14 cellular contexts compared by ENCODE assay signal in the genomic region with DNA sequence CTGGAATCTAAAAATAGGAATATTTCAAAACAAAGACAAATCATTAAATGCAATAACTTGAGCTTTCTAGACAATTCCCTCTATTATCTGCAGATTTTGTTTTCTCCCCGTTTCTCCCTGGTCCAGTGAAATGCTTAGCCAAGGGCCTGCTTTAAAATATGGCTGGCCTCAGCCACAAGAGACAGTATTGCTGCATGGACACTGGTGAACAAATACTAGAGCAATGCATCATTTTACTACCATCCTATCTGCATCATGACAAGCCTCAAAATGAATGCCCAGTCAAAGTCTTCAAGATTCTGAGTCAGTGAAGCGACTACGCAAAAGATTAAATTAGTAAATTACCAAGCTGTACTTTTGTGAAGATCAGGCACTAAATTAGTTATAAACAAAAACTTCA.
A peak's percentile ranks its signal among the peaks of the same experiment; 100 is the strongest.
DNase-seq lines count a peak whose midpoint lies in the region; TF ChIP-seq lines count a peak whose summit lies in the region.
"Had no signal": no experiment of that assay in that cellular context is flagged by ENCODE, and none has a peak within 500 bp of the region (broad histone marks: within the 10 kb centered on the region; RNA-seq: fewer than 3 reads in every experiment).

No MANE protein-coding gene starts in this region.

- WGBS in endodermal cell (ENCODE audit: insufficient coverage in 1 of 2, insufficient read length in 1 of 2), 2 experiments: 96 to 100% methylated on average over 1 to 3 of the region's 3 CpGs

- H3K9ac ChIP-seq in endodermal cell (ENCODE audit: extremely low read depth, low read length, poor library complexity, severe bottlenecking): no peak overlapping the region

- no peak overlapping the region for H3K27ac ChIP-seq in endodermal cell (ENCODE audit: low read depth, low read length)
- H3K27ac ChIP-seq: epithelial cell of prostate had no signal

- no peaks in the 10 kb centered on the region for H3K36me3 ChIP-seq in BJ (ENCODE audit: control insufficient read depth, insufficient read depth, low read length)
- peaks cover 19% of the 10 kb centered on the region for H3K36me3 ChIP-seq in endodermal cell (ENCODE audit: control insufficient read depth, insufficient read depth, low read length)

- POLR2A ChIA-PET in BJ (lab: Charles Lee): no interaction called here

- H3K27me3 ChIP-seq in BJ (ENCODE audit: control insufficient read depth, insufficient read depth, low read length) (no peaks in the 10 kb centered on the region), endodermal cell (ENCODE audit: control insufficient read depth, insufficient read depth, low read length, poor library complexity, severe bottlenecking) (no peaks in the 10 kb centered on the region)

- DNase-seq in BJ (ENCODE audit: low read depth) (no peak), NCI-H2227 treated with DMSO at 0.1 percent for 48 hours (lab: John Stamatoyannopoulos, UW) (peak; percentile 17), endodermal cell (no peak), non-pigmented ciliary epithelial cell (ENCODE audit: low read depth) (peak; percentile 13)
- DNase-seq in activated naive CD4-positive, alpha-beta T cell treated with anti-CD3 and anti-CD28 coated beads, Interleukin-2, amount 10 ng/mL, durations not matched to agents 7 days and 5 days: no peak
- DNase-seq in activated effector memory CD4-positive, alpha-beta T cell treated with anti-CD3 and anti-CD28 coated beads, Interleukin-2, amount 50 U/mL, for 16 hours: no peak
- DNase-seq in activated CD4-positive, CD25-positive, alpha-beta regulatory T cell treated with anti-CD3 and anti-CD28 coated beads, Interleukin-2, amount 50 U/mL, for 72 hours: no peak
- DNase-seq in effector CD8-positive, alpha-beta T cell (lab: John Stamatoyannopoulos, UW): no peak
- DNase-seq: activated CD8-positive, alpha-beta memory T cell treated with anti-CD3 and anti-CD28 coated beads, Interleukin-2, amount 50 U/mL, for 4 hours; anterior cingulate cortex; DMS79; RPMI8226; stimulated activated naive CD4-positive, alpha-beta T cell treated with Interleukin-2 at 50 U/mL for 16 hours had no signal

- no peaks in the 10 kb centered on the region for H3K9me3 Mint-ChIP-seq in endodermal cell
- H3K9me3 Mint-ChIP-seq in activated naive CD4-positive, alpha-beta T cell treated with anti-CD3 and anti-CD28 coated beads, Interleukin-2, amount 10 ng/mL, durations not matched to agents 7 days and 5 days: no peaks in the 10 kb centered on the region

- CTCF ChIA-PET in BJ (lab: Yijun Ruan, JAX): interaction anchor here (0.8 to 2.5 kb wide), 4 partner anchors 10 to 83 kb away, joined by 3 to 11 read pairs (median 4); no protein-coding TSS in a partner anchor
- CTCF ChIA-PET in activated naive CD4-positive, alpha-beta T cell treated with anti-CD3 and anti-CD28 coated beads, Interleukin-2, amount 10 ng/mL, durations not matched to agents 7 days and 5 days (lab: Charles Lee): no interaction called here

- TF ChIP-seq CTCF in BJ (IDR thresholded peaks at IDR 0.05; ENCODE audit: insufficient read depth, low read depth, low read length): peak; percentile 48
- peak; percentile 31 for TF ChIP-seq CTCF in endodermal cell (conservative IDR thresholded peaks at IDR 0.05)

- H3K4me1 ChIP-seq in endodermal cell (ENCODE audit: control insufficient read depth, insufficient read depth, low read length): peaks cover 10% of the 10 kb centered on the region

- H3K9me3 ChIP-seq in endodermal cell (ENCODE audit: control insufficient read depth, low read length): no peaks in the 10 kb centered on the region

- H3K4me3 ChIP-seq in BJ (ENCODE audit: low read depth, low read length): no peak overlapping the region
- H3K4me3 ChIP-seq in endodermal cell (ENCODE audit: low read length): no peak overlapping the region

- no peaks in the 10 kb centered on the region for H3K27me3 Mint-ChIP-seq in endodermal cell (ENCODE audit: insufficient read depth)
- H3K27me3 Mint-ChIP-seq in activated naive CD4-positive, alpha-beta T cell treated with anti-CD3 and anti-CD28 coated beads, Interleukin-2, amount 10 ng/mL, durations not matched to agents 7 days and 5 days: no peaks in the 10 kb centered on the region

- no peak overlapping the region for H3K27ac Mint-ChIP-seq in endodermal cell
- H3K27ac Mint-ChIP-seq in activated naive CD4-positive, alpha-beta T cell treated with anti-CD3 and anti-CD28 coated beads, Interleukin-2, amount 10 ng/mL, durations not matched to agents 7 days and 5 days: no peak overlapping the region

- no peak overlapping the region for H3K4me3 Mint-ChIP-seq in endodermal cell
- H3K4me3 Mint-ChIP-seq in activated naive CD4-positive, alpha-beta T cell treated with anti-CD3 and anti-CD28 coated beads, Interleukin-2, amount 10 ng/mL, durations not matched to agents 7 days and 5 days: no peak overlapping the region

- peaks cover 23% of the 10 kb centered on the region for H3K4me1 Mint-ChIP-seq in endodermal cell
- no peaks in the 10 kb centered on the region for H3K4me1 Mint-ChIP-seq in activated naive CD4-positive, alpha-beta T cell treated with anti-CD3 and anti-CD28 coated beads, Interleukin-2, amount 10 ng/mL, durations not matched to agents 7 days and 5 days

- H3K36me3 Mint-ChIP-seq in endodermal cell (ENCODE audit: low read depth): peaks cover 8% of the 10 kb centered on the region
- no peaks in the 10 kb centered on the region for H3K36me3 Mint-ChIP-seq in activated naive CD4-positive, alpha-beta T cell treated with anti-CD3 and anti-CD28 coated beads, Interleukin-2, amount 10 ng/mL, durations not matched to agents 7 days and 5 days

Comparison
In these comparisons a context has a peak if more than half of its experiments do, and no peak if none do; other contexts are left out.
1. DNase-seq: peak in NCI-H2227 treated with DMSO at 0.1 percent for 48 hours (single experiment) and non-pigmented ciliary epithelial cell (single experiment); none in BJ (single experiment), endodermal cell (single experiment), activated naive CD4-positive, alpha-beta T cell treated with anti-CD3 and anti-CD28 coated beads, Interleukin-2, amount 10 ng/mL, durations not matched to agents 7 days and 5 days (single experiment), activated effector memory CD4-positive, alpha-beta T cell treated with anti-CD3 and anti-CD28 coated beads, Interleukin-2, amount 50 U/mL, for 16 hours (single experiment), activated CD4-positive, CD25-positive, alpha-beta regulatory T cell treated with anti-CD3 and anti-CD28 coated beads, Interleukin-2, amount 50 U/mL, for 72 hours (single experiment) and effector CD8-positive, alpha-beta T cell (single experiment).